4 cellular contexts compared by ENCODE assay signal in the genomic region with DNA sequence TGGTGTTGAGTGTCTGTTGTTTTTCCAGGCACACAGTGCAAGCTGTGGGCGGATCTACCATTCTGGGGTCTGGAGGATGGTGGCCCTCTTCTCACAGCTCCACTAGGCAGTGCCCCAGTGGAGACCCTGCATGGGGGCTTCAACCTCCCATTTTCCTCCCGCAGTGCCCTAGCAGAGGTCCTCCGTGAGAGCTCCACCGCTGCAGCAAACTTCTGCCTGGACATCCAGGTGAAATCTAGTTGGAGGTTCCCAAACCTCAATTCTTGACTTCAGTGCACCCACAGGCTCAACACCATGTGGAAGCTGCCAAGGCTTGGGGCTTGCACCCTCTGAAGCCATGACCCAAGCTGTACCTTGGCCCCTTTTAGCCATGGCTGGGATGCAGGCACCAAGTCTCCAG. TPM values are rescaled to one million over a fixed set of nuclear protein-coding genes. Genes with fewer than 3 reads are reported as not detected.
DNase-seq lines count a peak whose midpoint lies in the region; ATAC-seq, FAIRE-seq and TF ChIP-seq lines count a peak whose summit lies in the region.
"Not testable (repeated sequence)": the region's sequence is repeated elsewhere in the genome, so short reads cannot be mapped to it uniquely, and the experiment has no call there.

No MANE protein-coding gene starts in this region.

- not testable (repeated sequence) for H3K4me3 Mint-ChIP-seq in WTC11

- not testable (repeated sequence) for H3K79me2 ChIP-seq in K562 (ENCODE audit: control insufficient read depth, insufficient read depth, low read length); HepG2 (ENCODE audit: insufficient read depth, low read length)

- TF ChIP-seq CTCF in WTC11 (IDR thresholded peaks at IDR 0.05); K562 (IDR thresholded peaks at IDR 0.05 in 2 of 3, conservative IDR thresholded peaks at IDR 0.05 in 1 of 3; ENCODE audit: insufficient read depth in 2 of 3, low read depth in 1 of 3, low read length in 3 of 3); HepG2 (CRISPR knock-in tag; IDR thresholded peaks at IDR 0.05): not testable (repeated sequence)

- not testable (repeated sequence) for BruUV-seq in K562 (replicated peaks; lab: Mats Ljungman, UMichigan); HepG2 (replicated peaks; lab: Mats Ljungman, UMichigan)

- not testable (repeated sequence) for FAIRE-seq in K562 (lab: Jason Lieb, UNC); HepG2 (lab: Jason Lieb, UNC)

- not testable (repeated sequence) for H4K20me1 ChIP-seq in BLaER1; K562 (replicated peaks; ENCODE audit: control insufficient read depth, insufficient read depth, low read length); HepG2 (ENCODE audit: insufficient read depth, low read length)

- not testable (repeated sequence) for DNase-seq in WTC11 (ENCODE audit: low spot score); K562 (ENCODE audit: extremely low read depth in 1 of 4, low spot score in 3 of 4); HepG2 (ENCODE audit: low spot score)

- CTCF ChIA-PET in WTC11 (lab: Charles Lee); K562 (lab: Yijun Ruan, JAX; ENCODE audit: low intra/inter-chr PET ratio); HepG2 (lab: Yijun Ruan, JAX; ENCODE audit: low intra/inter-chr PET ratio, low total read pairs): not testable (repeated sequence)

- not testable (repeated sequence) for H3K36me3 ChIP-seq in BLaER1; K562 (ENCODE audit: control insufficient read depth, insufficient read depth, low read length); HepG2 (replicated peaks in 1 of 2; ENCODE audit: control insufficient read depth in 1 of 2, insufficient read depth in 2 of 2, low read length in 2 of 2)

- H3K9ac ChIP-seq in BLaER1; K562 (ENCODE audit: insufficient read depth in 1 of 2, low read depth in 2 of 2, low read length in 2 of 2); HepG2 (ENCODE audit: insufficient read depth, low read depth, low read length): not testable (repeated sequence)

- not testable (repeated sequence) for H2AFZ ChIP-seq in K562 (ENCODE audit: low read depth, low read length); HepG2 (ENCODE audit: low read length)

- intact Hi-C loops in K562 (cut with micrococcal nuclease); HepG2 (cut with micrococcal nuclease; ENCODE audit: unreplicated experiment): not testable (repeated sequence)

- H3K36me3 Mint-ChIP-seq in WTC11: peaks cover 35% of the 10 kb centered on the region

- not testable (repeated sequence) for TF ChIP-seq RAD21 in K562 (CRISPR knock-in tag; conservative IDR thresholded peaks at IDR 0.05 in 1 of 2, IDR thresholded peaks at IDR 0.05 in 1 of 2); HepG2 (CRISPR knock-in tag; IDR thresholded peaks at IDR 0.05)

- TF ChIP-seq POLR2A in K562 (conservative IDR thresholded peaks at IDR 0.05); HepG2 (IDR thresholded peaks at IDR 0.05; ENCODE audit: insufficient read depth in 1 of 2, low read depth in 2 of 2, low read length in 2 of 2): not testable (repeated sequence)

- H3K9me1 ChIP-seq in K562 (ENCODE audit: control insufficient read depth, insufficient read depth, low read length): not testable (repeated sequence)

- peaks cover 28% of the 10 kb centered on the region for H3K27me3 Mint-ChIP-seq in WTC11 (ENCODE audit: low read depth)

- H3K27me3 ChIP-seq in BLaER1; K562 (ENCODE audit: control insufficient read depth in 2 of 2, insufficient read depth in 2 of 2, low read length in 2 of 2): not testable (repeated sequence)
- peaks cover 0 to 19% of the 10 kb centered on the region in 2 experiments; a peak in 3 of 5 replicates for H3K27me3 ChIP-seq in HepG2 (ENCODE audit: control insufficient read depth in 1 of 2, insufficient read depth in 2 of 2, low read length in 2 of 2)

- H3K4me1 ChIP-seq in BLaER1 (peaks cover 56% of the 10 kb centered on the region), HepG2 (ENCODE audit: insufficient read depth, low read length) (peaks cover 49% of the 10 kb centered on the region)
- not testable (repeated sequence) for H3K4me1 ChIP-seq in K562 (replicated peaks in 1 of 2; ENCODE audit: control insufficient read depth in 2 of 2, insufficient read depth in 2 of 2, low read length in 2 of 2)

- in situ Hi-C loops in K562 (cut with MboI); HepG2 (cut with HindIII; ENCODE audit: extremely low pct_ligation_motif_present, low pct_unique_long_range_greater_than_20kb): not testable (repeated sequence)

- WGBS in K562 (ENCODE audit: insufficient coverage, low coverage, missing lambda C conversion rate): 76% methylated on average over 4 of the region's 4 CpGs
- WGBS in HepG2 (ENCODE audit: low lambda C conversion rate): 100% methylated on average over 3 of the region's 4 CpGs

- H3K9me3 ChIP-seq in BLaER1 (peaks cover 51% of the 10 kb centered on the region), HepG2 (ENCODE audit: low read length) (peaks cover 13% of the 10 kb centered on the region)
- H3K9me3 ChIP-seq in K562 (replicated peaks; ENCODE audit: control insufficient read depth, insufficient read depth, low read depth, low read length): not testable (repeated sequence)

- H3K27ac ChIP-seq in BLaER1; K562 (ENCODE audit: extremely low read depth, low read depth, low read length); HepG2 (ENCODE audit: extremely low read length, insufficient read depth, low read length): not testable (repeated sequence)

- not testable (repeated sequence) for H3K4me2 ChIP-seq in BLaER1; K562 (ENCODE audit: insufficient read depth, low read length); HepG2 (ENCODE audit: low read depth, low read length)

- H3K9me3 Mint-ChIP-seq in WTC11: peaks cover 78% of the 10 kb centered on the region

- peak overlapping the region; percentile 18; the same call in 1 of the 2 replicates for H3K4me3 ChIP-seq in BLaER1
- not testable (repeated sequence) for H3K4me3 ChIP-seq in K562; HepG2 (replicated peaks in 1 of 3; ENCODE audit: insufficient read depth in 1 of 3, low read depth in 2 of 3, low read length in 3 of 3)

- ATAC-seq in WTC11, K562, HepG2: not testable (repeated sequence)

- H3K4me1 Mint-ChIP-seq in WTC11: not testable (repeated sequence)

- POLR2A ChIA-PET in WTC11 (lab: Charles Lee); HepG2 (lab: Yijun Ruan, JAX): not testable (repeated sequence)
- POLR2A ChIA-PET in K562 (lab: Yijun Ruan, JAX): interaction anchor here (0.6 kb wide), 2 partner anchors 97 to 100 kb away, joined by 3 read pairs; no protein-coding TSS in a partner anchor

- H3K27ac Mint-ChIP-seq in WTC11: not testable (repeated sequence)

- TF ChIP-seq EP300 in K562 (IDR thresholded peaks at IDR 0.05; ENCODE audit: low read length); HepG2 (IDR thresholded peaks at IDR 0.05; ENCODE audit: low read depth in 2 of 2, low read length in 2 of 2); HepG2 (CRISPR knock-in tag; IDR thresholded peaks at IDR 0.05; ENCODE audit: borderline replicate concordance): not testable (repeated sequence)

RNA-seq across cellular contexts. Expression of a gene that starts 24.6 kb away (rescaled TPM):
- 195 to 230 TPM (median 203 TPM) in 3 replicates for total RNA-seq in WTC11 (2021)
- 77.6 and 145 TPM in 2 replicates for total RNA-seq in K562 (2011; cell fraction: chromatin; rRNA removed; ENCODE audit: low replicate concordance)
- 121 and 123 TPM in 2 replicates for total RNA-seq in K562 (2011; cell fraction: nucleolus; rRNA removed)
- 99.0 and 108 TPM in 2 replicates for total RNA-seq in K562 (2011; cell fraction: nucleoplasm; rRNA removed)
- 19.9 and 27.1 TPM in 2 replicates for total RNA-seq in K562 (2014; rRNA removed)
- total RNA-seq in K562 (2014; rRNA removed; fragmentation: Illumina TruSeq; extraction: Trizol): 10.5 and 12.2 TPM in 2 replicates
- 10.0 and 11.1 TPM in 2 replicates for total RNA-seq in K562 (2015; rRNA removed; fragmentation: Illumina TruSeq; extraction: Trizol)
- total RNA-seq in K562 (2021): 42.9 and 44.6 TPM in 2 replicates
- 11.2 and 19.0 TPM in 2 replicates for polyA plus RNA-seq in K562 (2011; rRNA removed)
- 17.3 and 19.2 TPM in 2 replicates for polyA plus RNA-seq in K562 (2011; cell fraction: cytosol; rRNA removed)
- polyA plus RNA-seq in K562 (2011; cell fraction: nucleus; rRNA removed): 47.9 and 67.4 TPM in 2 replicates
- 25.5 and 32.6 TPM in 2 replicates for polyA plus RNA-seq in K562 (2012)
- 16.0 and 19.8 TPM in 2 replicates for polyA plus RNA-seq in K562 (2014; fragmentation: Illumina TruSeq; extraction: Trizol)
- polyA plus RNA-seq in K562 (2014; fragmentation: Nextera tagmentation; extraction: Ambion mirVana): 1 to 10 TPM; 1.4 to 1.6 TPM
- 19.3 and 20.2 TPM in 2 replicates for polyA plus RNA-seq in K562 (2014; rRNA removed)
- polyA minus RNA-seq in K562 (2011; rRNA and poly(A)+ RNA removed): 16.3 and 21.0 TPM in 2 replicates
- polyA minus RNA-seq in K562 (2011; cell fraction: cytosol; rRNA and poly(A)+ RNA removed): 26.3 and 45.5 TPM in 2 replicates
- 27.9 and 41.7 TPM in 2 replicates for polyA minus RNA-seq in K562 (2011; cell fraction: nucleus; rRNA and poly(A)+ RNA removed)
- total RNA-seq in HepG2 (2016; rRNA removed; fragmentation: Illumina TruSeq; extraction: Trizol): 7.0 and 16.7 TPM in 2 replicates
- total RNA-seq in HepG2 (2016; cell fraction: cytosol; rRNA removed; fragmentation: Illumina TruSeq; extraction: Trizol; ENCODE audit: low read depth): 5.8 and 8.2 TPM in 2 replicates
- 6.0 and 18.2 TPM in 2 replicates for total RNA-seq in HepG2 (2016; cell fraction: insoluble cytoplasmic fraction; rRNA removed; fragmentation: Illumina TruSeq; extraction: Trizol)
- 8.1 and 9.1 TPM in 2 replicates for total RNA-seq in HepG2 (2016; cell fraction: membrane; rRNA removed; fragmentation: Illumina TruSeq; extraction: Trizol)
- total RNA-seq in HepG2 (2016; cell fraction: nucleus; rRNA removed; fragmentation: Illumina TruSeq; extraction: Trizol): 18.1 and 22.9 TPM in 2 replicates
- polyA plus RNA-seq in HepG2 (2011; rRNA removed): 20.2 and 25.0 TPM in 2 replicates
- polyA plus RNA-seq in HepG2 (2011; cell fraction: cytosol; rRNA removed): 18.2 and 20.9 TPM in 2 replicates
- 49.4 and 65.3 TPM in 2 replicates for polyA plus RNA-seq in HepG2 (2011; cell fraction: nucleus; rRNA removed)
- polyA plus RNA-seq in HepG2 (2012): 21.2 TPM in 2 replicates
- polyA plus RNA-seq in HepG2 (2016; cell fraction: cytosol; fragmentation: Illumina TruSeq; extraction: Trizol; ENCODE audit: low read depth): 1.3 and 1.5 TPM in 2 replicates
- polyA plus RNA-seq in HepG2 (2016; cell fraction: insoluble cytoplasmic fraction; fragmentation: Illumina TruSeq; extraction: Trizol; ENCODE audit: low read depth): 6.6 and 7.2 TPM in 2 replicates
- polyA plus RNA-seq in HepG2 (2016; cell fraction: membrane; fragmentation: Illumina TruSeq; extraction: Trizol; ENCODE audit: low read depth): 3.5 and 3.7 TPM in 2 replicates
- polyA plus RNA-seq in HepG2 (2016; cell fraction: nucleus; fragmentation: Illumina TruSeq; extraction: Trizol; ENCODE audit: insufficient read depth, low read depth): 37.9 and 40.3 TPM in 2 replicates
- 53.5 and 64.7 TPM in 2 replicates for polyA minus RNA-seq in HepG2 (2011; rRNA and poly(A)+ RNA removed; ENCODE audit: low replicate concordance)
- polyA minus RNA-seq in HepG2 (2011; cell fraction: cytosol; rRNA and poly(A)+ RNA removed): 28.8 and 29.1 TPM in 2 replicates
- 25.2 and 31.7 TPM in 2 replicates for polyA minus RNA-seq in HepG2 (2011; cell fraction: nucleus; rRNA and poly(A)+ RNA removed)

RNA-seq across cellular contexts. Expression of a gene that starts 48.3 kb away (rescaled TPM):
- 46.2 to 49.7 TPM (median 49.2 TPM) in 3 replicates for total RNA-seq in WTC11 (2021)
- 228 and 428 TPM in 2 replicates for total RNA-seq in K562 (2011; cell fraction: chromatin; rRNA removed; ENCODE audit: low replicate concordance)
- total RNA-seq in K562 (2011; cell fraction: nucleolus; rRNA removed): 202 and 247 TPM in 2 replicates
- 179 and 226 TPM in 2 replicates for total RNA-seq in K562 (2011; cell fraction: nucleoplasm; rRNA removed)
- 30.5 and 55.3 TPM in 2 replicates for total RNA-seq in K562 (2014; rRNA removed)
- 36.1 and 39.6 TPM in 2 replicates for total RNA-seq in K562 (2014; rRNA removed; fragmentation: Illumina TruSeq; extraction: Trizol)
- total RNA-seq in K562 (2015; rRNA removed; fragmentation: Illumina TruSeq; extraction: Trizol): 38.3 and 38.6 TPM in 2 replicates
- 70.6 and 80.5 TPM in 2 replicates for total RNA-seq in K562 (2021)
- 60.1 and 75.6 TPM in 2 replicates for polyA plus RNA-seq in K562 (2011; rRNA removed)
- 57.7 and 65.7 TPM in 2 replicates for polyA plus RNA-seq in K562 (2011; cell fraction: cytosol; rRNA removed)
- 584 and 671 TPM in 2 replicates for polyA plus RNA-seq in K562 (2011; cell fraction: nucleus; rRNA removed)
- 66.1 and 69.0 TPM in 2 replicates for polyA plus RNA-seq in K562 (2012)
- polyA plus RNA-seq in K562 (2014; fragmentation: Illumina TruSeq; extraction: Trizol): 57.1 and 76.3 TPM in 2 replicates
- polyA plus RNA-seq in K562 (2014; fragmentation: Nextera tagmentation; extraction: Ambion mirVana): 1 to 10 TPM; 3.6 to 5.2 TPM
- 86.1 and 95.0 TPM in 2 replicates for polyA plus RNA-seq in K562 (2014; rRNA removed)
- 37.2 and 37.6 TPM in 2 replicates for polyA minus RNA-seq in K562 (2011; rRNA and poly(A)+ RNA removed)
- polyA minus RNA-seq in K562 (2011; cell fraction: cytosol; rRNA and poly(A)+ RNA removed): 16.6 and 20.2 TPM in 2 replicates
- polyA minus RNA-seq in K562 (2011; cell fraction: nucleus; rRNA and poly(A)+ RNA removed): 60.9 and 104 TPM in 2 replicates
- total RNA-seq in HepG2 (2016; rRNA removed; fragmentation: Illumina TruSeq; extraction: Trizol): 15.9 and 18.0 TPM in 2 replicates
- total RNA-seq in HepG2 (2016; cell fraction: cytosol; rRNA removed; fragmentation: Illumina TruSeq; extraction: Trizol; ENCODE audit: low read depth): 1.5 and 3.1 TPM in 2 replicates
- total RNA-seq in HepG2 (2016; cell fraction: insoluble cytoplasmic fraction; rRNA removed; fragmentation: Illumina TruSeq; extraction: Trizol): 14.1 and 17.5 TPM in 2 replicates
- total RNA-seq in HepG2 (2016; cell fraction: membrane; rRNA removed; fragmentation: Illumina TruSeq; extraction: Trizol): 4.5 and 5.7 TPM in 2 replicates
- 27.0 and 30.2 TPM in 2 replicates for total RNA-seq in HepG2 (2016; cell fraction: nucleus; rRNA removed; fragmentation: Illumina TruSeq; extraction: Trizol)
- polyA plus RNA-seq in HepG2 (2011; rRNA removed): 49.3 and 58.3 TPM in 2 replicates
- 19.9 and 20.1 TPM in 2 replicates for polyA plus RNA-seq in HepG2 (2011; cell fraction: cytosol; rRNA removed)
- polyA plus RNA-seq in HepG2 (2011; cell fraction: nucleus; rRNA removed): 258 and 287 TPM in 2 replicates
- 29.0 and 51.4 TPM in 2 replicates for polyA plus RNA-seq in HepG2 (2012)
- 2.6 and 3.1 TPM in 2 replicates for polyA plus RNA-seq in HepG2 (2016; cell fraction: cytosol; fragmentation: Illumina TruSeq; extraction: Trizol; ENCODE audit: low read depth)
- polyA plus RNA-seq in HepG2 (2016; cell fraction: insoluble cytoplasmic fraction; fragmentation: Illumina TruSeq; extraction: Trizol; ENCODE audit: low read depth): 25.8 and 31.0 TPM in 2 replicates
- 4.9 and 6.0 TPM in 2 replicates for polyA plus RNA-seq in HepG2 (2016; cell fraction: membrane; fragmentation: Illumina TruSeq; extraction: Trizol; ENCODE audit: low read depth)
- polyA plus RNA-seq in HepG2 (2016; cell fraction: nucleus; fragmentation: Illumina TruSeq; extraction: Trizol; ENCODE audit: insufficient read depth, low read depth): 114 and 125 TPM in 2 replicates
- polyA minus RNA-seq in HepG2 (2011; rRNA and poly(A)+ RNA removed; ENCODE audit: low replicate concordance): 25.0 and 30.0 TPM in 2 replicates
- 4.9 and 8.5 TPM in 2 replicates for polyA minus RNA-seq in HepG2 (2011; cell fraction: cytosol; rRNA and poly(A)+ RNA removed)
- 61.3 and 64.4 TPM in 2 replicates for polyA minus RNA-seq in HepG2 (2011; cell fraction: nucleus; rRNA and poly(A)+ RNA removed)

RNA-seq across cellular contexts. Expression of a gene that starts 54.3 kb away (rescaled TPM):
- 65.6 to 74.1 TPM (median 69.9 TPM) in 3 replicates for total RNA-seq in WTC11 (2021)
- total RNA-seq in K562 (2011; cell fraction: chromatin; rRNA removed; ENCODE audit: low replicate concordance): 134 and 271 TPM in 2 replicates
- total RNA-seq in K562 (2011; cell fraction: nucleolus; rRNA removed): 116 and 125 TPM in 2 replicates
- 117 and 125 TPM in 2 replicates for total RNA-seq in K562 (2011; cell fraction: nucleoplasm; rRNA removed)
- total RNA-seq in K562 (2014; rRNA removed): 31.1 and 46.0 TPM in 2 replicates
- 16.8 and 18.5 TPM in 2 replicates for total RNA-seq in K562 (2014; rRNA removed; fragmentation: Illumina TruSeq; extraction: Trizol)
- 23.3 and 26.3 TPM in 2 replicates for total RNA-seq in K562 (2015; rRNA removed; fragmentation: Illumina TruSeq; extraction: Trizol)
- 41.0 and 48.0 TPM in 2 replicates for total RNA-seq in K562 (2021)
- polyA plus RNA-seq in K562 (2011; rRNA removed): 35.1 and 56.2 TPM in 2 replicates
- polyA plus RNA-seq in K562 (2011; cell fraction: cytosol; rRNA removed): 28.8 and 33.9 TPM in 2 replicates
- polyA plus RNA-seq in K562 (2011; cell fraction: nucleus; rRNA removed): 263 and 308 TPM in 2 replicates
- 38.5 and 55.4 TPM in 2 replicates for polyA plus RNA-seq in K562 (2012)
- polyA plus RNA-seq in K562 (2014; fragmentation: Illumina TruSeq; extraction: Trizol): 28.3 and 29.9 TPM in 2 replicates
- polyA plus RNA-seq in K562 (2014; fragmentation: Nextera tagmentation; extraction: Ambion mirVana): 1 to 10 TPM; 1.6 to 2.3 TPM
- 44.8 and 53.6 TPM in 2 replicates for polyA plus RNA-seq in K562 (2014; rRNA removed)
- 46.2 and 47.8 TPM in 2 replicates for polyA minus RNA-seq in K562 (2011; rRNA and poly(A)+ RNA removed)
- polyA minus RNA-seq in K562 (2011; cell fraction: cytosol; rRNA and poly(A)+ RNA removed): 18.4 and 32.6 TPM in 2 replicates
- 28.9 and 49.2 TPM in 2 replicates for polyA minus RNA-seq in K562 (2011; cell fraction: nucleus; rRNA and poly(A)+ RNA removed)
- total RNA-seq in HepG2 (2016; rRNA removed; fragmentation: Illumina TruSeq; extraction: Trizol): 45.9 and 71.8 TPM in 2 replicates
- total RNA-seq in HepG2 (2016; cell fraction: cytosol; rRNA removed; fragmentation: Illumina TruSeq; extraction: Trizol; ENCODE audit: low read depth): 12.3 and 14.4 TPM in 2 replicates
- 38.9 and 75.5 TPM in 2 replicates for total RNA-seq in HepG2 (2016; cell fraction: insoluble cytoplasmic fraction; rRNA removed; fragmentation: Illumina TruSeq; extraction: Trizol)
- total RNA-seq in HepG2 (2016; cell fraction: membrane; rRNA removed; fragmentation: Illumina TruSeq; extraction: Trizol): 27.5 and 28.2 TPM in 2 replicates
- 63.3 and 78.0 TPM in 2 replicates for total RNA-seq in HepG2 (2016; cell fraction: nucleus; rRNA removed; fragmentation: Illumina TruSeq; extraction: Trizol)
- 61.8 and 68.8 TPM in 2 replicates for polyA plus RNA-seq in HepG2 (2011; rRNA removed)
- 21.9 and 29.1 TPM in 2 replicates for polyA plus RNA-seq in HepG2 (2011; cell fraction: cytosol; rRNA removed)
- 392 and 449 TPM in 2 replicates for polyA plus RNA-seq in HepG2 (2011; cell fraction: nucleus; rRNA removed)
- 45.5 and 49.9 TPM in 2 replicates for polyA plus RNA-seq in HepG2 (2012)
- polyA plus RNA-seq in HepG2 (2016; cell fraction: cytosol; fragmentation: Illumina TruSeq; extraction: Trizol; ENCODE audit: low read depth): 9.2 and 9.4 TPM in 2 replicates
- polyA plus RNA-seq in HepG2 (2016; cell fraction: insoluble cytoplasmic fraction; fragmentation: Illumina TruSeq; extraction: Trizol; ENCODE audit: low read depth): 31.3 and 38.2 TPM in 2 replicates
- 17.7 and 19.1 TPM in 2 replicates for polyA plus RNA-seq in HepG2 (2016; cell fraction: membrane; fragmentation: Illumina TruSeq; extraction: Trizol; ENCODE audit: low read depth)
- 189 and 203 TPM in 2 replicates for polyA plus RNA-seq in HepG2 (2016; cell fraction: nucleus; fragmentation: Illumina TruSeq; extraction: Trizol; ENCODE audit: insufficient read depth, low read depth)
- 37.3 and 128 TPM in 2 replicates for polyA minus RNA-seq in HepG2 (2011; rRNA and poly(A)+ RNA removed; ENCODE audit: low replicate concordance)
- polyA minus RNA-seq in HepG2 (2011; cell fraction: cytosol; rRNA and poly(A)+ RNA removed): 32.2 and 37.4 TPM in 2 replicates
- polyA minus RNA-seq in HepG2 (2011; cell fraction: nucleus; rRNA and poly(A)+ RNA removed): 56.0 and 56.3 TPM in 2 replicates
